17 cellular contexts compared by ENCODE assay signal in the genomic region with DNA sequence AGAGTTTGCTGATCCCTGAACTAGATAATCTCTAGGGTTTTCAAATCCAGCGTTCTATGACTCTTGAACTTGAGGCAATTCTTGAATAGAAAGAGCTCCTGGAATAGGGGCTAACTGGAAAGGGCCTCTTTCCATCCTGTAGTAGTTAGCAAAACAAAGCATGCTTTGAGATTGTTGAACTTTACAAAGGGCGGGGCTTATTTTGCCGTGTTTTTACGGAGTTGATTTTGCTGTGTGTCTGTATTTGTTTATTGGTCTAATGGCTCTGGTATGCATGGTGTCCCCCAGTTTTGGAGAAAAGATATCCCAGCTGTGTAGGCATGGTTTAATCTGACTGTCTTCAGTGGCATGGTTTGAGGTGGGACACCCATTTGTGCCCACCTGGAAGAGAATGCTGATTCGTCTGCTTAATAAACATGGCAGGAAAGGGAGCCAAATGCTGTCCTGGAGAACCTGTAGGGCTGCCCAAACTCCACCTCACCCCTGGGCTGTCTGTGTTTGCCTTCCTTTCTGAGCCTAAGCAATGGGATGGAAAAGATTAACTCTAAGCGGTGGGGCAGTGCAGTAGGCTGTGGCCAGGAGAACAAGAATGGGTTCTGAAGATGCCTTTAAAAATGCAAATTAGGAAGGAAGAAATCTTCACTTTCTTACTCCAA.
"Had no signal": no experiment of that assay in that cellular context is flagged by ENCODE, and none has a peak within 500 bp of the region (broad histone marks: within the 10 kb centered on the region; RNA-seq: fewer than 3 reads in every experiment).

No MANE protein-coding gene starts in this region.

- ATAC-seq: left lobe of liver; stimulated activated naive B cell treated with anti-CD40 and anti-IgM and Interleukin-4, amounts not matched to agents 10 μg/mL and 1 μg/mL and 100 μg/mL, for 72 hours; upper lobe of right lung had no signal

- H3K9me3 ChIP-seq: right atrium auricular region, upper lobe of right lung had no signal

- H3K27me3 Mint-ChIP-seq: activated naive CD4-positive, alpha-beta T cell treated with anti-CD3 and anti-CD28 coated beads, Interleukin-2, amount 50 U/mL, for 24 hours; dendritic cell treated with granulocyte-macrophage colony-stimulating factor and Interleukin-4, amounts not matched to agents 40 ng/mL and 50 ng/mL, for 4 days; memory B cell; stimulated activated naive B cell treated with anti-CD40 and anti-IgM and Interleukin-4, amounts not matched to agents 10 μg/mL and 1 μg/mL and 100 μg/mL, for 72 hours had no signal

- H3K4me3 Mint-ChIP-seq: activated naive CD4-positive, alpha-beta T cell treated with anti-CD3 and anti-CD28 coated beads, Interleukin-2, amount 50 U/mL, for 24 hours; dendritic cell treated with granulocyte-macrophage colony-stimulating factor and Interleukin-4, amounts not matched to agents 40 ng/mL and 50 ng/mL, for 4 days; memory B cell; nephron progenitor cell; stimulated activated naive B cell treated with anti-CD40 and anti-IgM and Interleukin-4, amounts not matched to agents 10 μg/mL and 1 μg/mL and 100 μg/mL, for 72 hours had no signal

- H3K27ac Mint-ChIP-seq: activated naive CD4-positive, alpha-beta T cell treated with anti-CD3 and anti-CD28 coated beads, Interleukin-2, amount 50 U/mL, for 24 hours; dendritic cell treated with granulocyte-macrophage colony-stimulating factor and Interleukin-4, amounts not matched to agents 40 ng/mL and 50 ng/mL, for 4 days; memory B cell; stimulated activated naive B cell treated with anti-CD40 and anti-IgM and Interleukin-4, amounts not matched to agents 10 μg/mL and 1 μg/mL and 100 μg/mL, for 72 hours had no signal

- H3K27me3 ChIP-seq: right atrium auricular region, upper lobe of right lung had no signal

- H3K9me3 Mint-ChIP-seq: activated naive CD4-positive, alpha-beta T cell treated with anti-CD3 and anti-CD28 coated beads, Interleukin-2, amount 50 U/mL, for 24 hours; dendritic cell treated with granulocyte-macrophage colony-stimulating factor and Interleukin-4, amounts not matched to agents 40 ng/mL and 50 ng/mL, for 4 days; memory B cell; nephron progenitor cell; stimulated activated naive B cell treated with anti-CD40 and anti-IgM and Interleukin-4, amounts not matched to agents 10 μg/mL and 1 μg/mL and 100 μg/mL, for 72 hours had no signal

- H3K4me3 ChIP-seq: right atrium auricular region, upper lobe of right lung had no signal

- H3K27ac ChIP-seq: parathyroid adenoma, right atrium auricular region, upper lobe of right lung had no signal

- DNase-seq: activated CD4-positive, alpha-beta T cell treated with anti-CD3 and anti-CD28 coated beads, Interleukin-2, amount 50 U/mL, for 1 hour; activated effector memory CD4-positive, alpha-beta T cell treated with Interleukin-2 at 50 U/mL for 16 hours; activated T-cell treated with anti-CD3 and anti-CD28 coated beads, Interleukin-2, amount 50 U/mL, for 1 hour; amygdala; cerebellar nuclear complex; head of caudate nucleus; nephron progenitor cell; small intestine; stimulated activated naive B cell treated with anti-CD40 and anti-IgM and Interleukin-4, amounts not matched to agents 10 μg/mL and 1 μg/mL and 100 μg/mL, for 72 hours; T-helper 2 cell; upper lobe of right lung had no signal

- H3K36me3 ChIP-seq: right atrium auricular region, upper lobe of right lung had no signal

- H3K36me3 Mint-ChIP-seq: activated naive CD4-positive, alpha-beta T cell treated with anti-CD3 and anti-CD28 coated beads, Interleukin-2, amount 50 U/mL, for 24 hours had no signal

- H3K4me1 ChIP-seq: parathyroid adenoma, right atrium auricular region, upper lobe of right lung had no signal

- H3K4me1 Mint-ChIP-seq: activated naive CD4-positive, alpha-beta T cell treated with anti-CD3 and anti-CD28 coated beads, Interleukin-2, amount 50 U/mL, for 24 hours; memory B cell had no signal
